ENCODE assay signal across 16 cellular contexts in the genomic region with DNA sequence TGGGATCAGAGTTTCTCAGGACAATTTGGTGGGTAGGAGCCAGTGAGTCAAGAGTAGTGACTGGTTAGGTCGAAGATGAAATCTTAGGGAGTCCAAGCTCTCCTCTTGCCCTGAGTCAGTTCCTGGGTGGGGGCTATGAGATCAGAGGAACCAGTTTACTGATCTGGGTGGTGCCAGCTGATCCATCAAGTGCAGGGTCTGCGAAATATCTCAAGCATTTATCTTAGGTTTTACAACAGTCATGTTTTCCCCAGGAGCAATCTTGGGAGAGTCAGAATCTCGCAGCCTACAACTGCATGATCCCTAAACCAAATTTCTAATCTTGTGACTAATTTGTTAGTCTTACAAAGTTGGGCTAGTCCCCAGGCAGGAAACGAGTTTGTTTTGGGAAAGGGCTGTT.
A peak's percentile ranks its signal among the peaks of the same experiment; 100 is the strongest.
DNase-seq lines count a peak whose midpoint lies in the region; TF ChIP-seq lines count a peak whose summit lies in the region.
"Had no signal": no experiment of that assay in that cellular context is flagged by ENCODE, and none has a peak within 500 bp of the region (broad histone marks: within the 10 kb centered on the region; RNA-seq: fewer than 3 reads in every experiment).

No MANE protein-coding gene starts in this region.

- no peak overlapping the region for H3K4me3 ChIP-seq in AG09309 (ENCODE audit: control insufficient read depth, low read depth, low read length)
- H3K4me3 ChIP-seq in fibroblast of the aortic adventitia (ENCODE audit: low read depth, low read length) = no peak overlapping the region
- no peak overlapping the region for H3K4me3 ChIP-seq in MM.1S (ENCODE audit: low read length)

- no peaks in the 10 kb centered on the region for H3F3A ChIP-seq in MM.1S (ENCODE audit: insufficient read depth, low read length)

- H3K27me3 Mint-ChIP-seq in HFFc6 (ENCODE audit: insufficient read depth) = no peaks in the 10 kb centered on the region
- H3K27me3 Mint-ChIP-seq: B cell; CD4-positive, alpha-beta T cell; IgD-negative memory B cell had no signal

- no peak for TF ChIP-seq CTCF in AG09309 (IDR thresholded peaks at IDR 0.05; ENCODE audit: control insufficient read depth, insufficient read depth, low read depth, low read length, missing control alignments)
- TF ChIP-seq CTCF in HFFc6 (IDR thresholded peaks at IDR 0.05) = no peak
- no peak for TF ChIP-seq CTCF in fibroblast of the aortic adventitia (IDR thresholded peaks at IDR 0.05; ENCODE audit: insufficient read depth, low read length)
- TF ChIP-seq CTCF in MM.1S (IDR thresholded peaks at IDR 0.05; ENCODE audit: low read length) = no peak

- peak overlapping the region; percentile 68 for H3K4me3 Mint-ChIP-seq in HFFc6
- H3K4me3 Mint-ChIP-seq: B cell; CD4-positive, alpha-beta T cell; H9; IgD-negative memory B cell had no signal

- peaks cover 5% of the 10 kb centered on the region; the same call in 1 of the 2 replicates for H3K4me1 ChIP-seq in MM.1S (ENCODE audit: low read length)

- no peaks in the 10 kb centered on the region for H3K79me2 ChIP-seq in MM.1S (ENCODE audit: low read length)

- H3K36me3 ChIP-seq in MM.1S (replicated peaks; ENCODE audit: insufficient read depth, low read length) = no peaks in the 10 kb centered on the region

- no peak overlapping the region for H3K27ac ChIP-seq in MM.1S (ENCODE audit: low read length)

- H3K27me3 ChIP-seq in MM.1S (replicated peaks; ENCODE audit: insufficient read depth, low read length) = no peaks in the 10 kb centered on the region

- H3K4me1 Mint-ChIP-seq in HFFc6 (ENCODE audit: low read depth) = peaks cover 72% of the 10 kb centered on the region
- H3K4me1 Mint-ChIP-seq: B cell, IgD-negative memory B cell had no signal

- no peaks in the 10 kb centered on the region for H4K20me1 ChIP-seq in MM.1S (ENCODE audit: insufficient read depth, low read length)

- H3K9ac ChIP-seq in MM.1S (ENCODE audit: low read length) = no peak overlapping the region

- H3K9me3 Mint-ChIP-seq in HFFc6 = no peaks in the 10 kb centered on the region
- H3K9me3 Mint-ChIP-seq: H9 had no signal

- H3K9me2 ChIP-seq in MM.1S (replicated peaks; ENCODE audit: insufficient read depth, low read length) = no peaks in the 10 kb centered on the region

- H3K36me3 Mint-ChIP-seq in HFFc6 (ENCODE audit: low read depth) = 0 out of 2 replicates have a peak, but pooled peaks cover under 1% of the 10 kb centered on the region
- H3K36me3 Mint-ChIP-seq: IgD-negative memory B cell had no signal

- no peaks in the 10 kb centered on the region for H3K9me3 ChIP-seq in MM.1S (replicated peaks; ENCODE audit: insufficient read depth, low read length)

- DNase-seq in AG09309 (ENCODE audit: low read depth) (peak; percentile 13), HFFc6 (peak; percentile 73), T1000 (lab: John Stamatoyannopoulos, UW) (peak; percentile 34), fibroblast of the aortic adventitia (ENCODE audit: low read depth) (peak; percentile 87), MM.1S (no peak), DMS 273 (lab: John Stamatoyannopoulos, UW; ENCODE audit: unreplicated experiment) (no peak), NCI-H1092 treated with DMSO at 0.1 percent for 48 hours (lab: John Stamatoyannopoulos, UW) (no peak), T-helper 9 cell (no peak)
- DNase-seq: CD4-positive, alpha-beta T cell; H9; NCI-H146; NCI-H2227 treated with DMSO at 0.1 percent for 48 hours; NCI-H526 treated with DMSO at 0.1 percent for 48 hours; NK-92 treated with Interleukin-12 subunit alpha and Interleukin-12 subunit beta, amount 100 ng/mL, for 24 hours had no signal

- peak overlapping the region; percentile 92 for H3K27ac Mint-ChIP-seq in HFFc6
- H3K27ac Mint-ChIP-seq: B cell; CD4-positive, alpha-beta T cell; H9; IgD-negative memory B cell had no signal

- no peak overlapping the region for H2AFZ ChIP-seq in MM.1S (ENCODE audit: low read length)

- no peak overlapping the region for H3K4me2 ChIP-seq in MM.1S (ENCODE audit: low read depth, low read length)

Comparison
In these comparisons a context has a peak if more than half of its experiments do, and no peak if none do; other contexts are left out.
1. DNase-seq: peak in AG09309 (single experiment), HFFc6 (single experiment), T1000 (single experiment) and fibroblast of the aortic adventitia (single experiment); none in MM.1S (single experiment), DMS 273 (single experiment), NCI-H1092 treated with DMSO at 0.1 percent for 48 hours (single experiment) and T-helper 9 cell (single experiment).